8 cellular contexts compared by ENCODE assay signal in the genomic region with DNA sequence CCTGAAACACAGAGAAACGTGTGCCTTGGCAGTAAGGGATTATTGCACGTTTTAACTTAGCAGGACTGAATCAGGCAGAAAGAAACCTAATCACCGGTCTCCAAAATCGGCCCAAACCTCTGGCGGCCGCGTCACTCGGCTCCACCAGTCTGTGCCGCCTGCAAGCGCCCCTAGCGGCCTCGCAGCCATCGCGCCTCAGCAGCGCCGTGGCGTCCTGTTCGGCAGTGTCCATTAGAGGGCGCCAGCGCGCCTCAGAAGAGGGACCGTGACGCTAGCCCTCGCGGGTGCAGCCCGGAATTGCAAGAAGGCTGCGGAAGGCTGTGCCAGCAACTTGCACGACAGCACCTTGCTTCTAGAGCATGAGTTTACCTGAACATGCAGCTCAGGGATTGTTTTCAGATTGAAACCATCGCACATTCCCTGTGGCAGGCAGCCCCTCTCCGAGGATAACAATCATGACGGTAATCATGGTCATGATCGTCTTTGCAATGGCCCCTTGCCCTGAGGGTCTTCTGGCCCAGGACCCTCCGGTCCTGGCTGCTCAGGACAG.
DNase-seq lines count a peak whose midpoint lies in the region; ATAC-seq, FAIRE-seq and TF ChIP-seq lines count a peak whose summit lies in the region.

No MANE protein-coding gene starts in this region.

- 3 to 4% methylated on average over 33 of the region's 33 CpGs for whole genome bisulfite sequencing in pancreas, 2 donors
- 7 to 15% methylated on average over 8 to 28 of the region's 33 CpGs for WGBS in thyroid gland, 2 donors

- TF ChIP-seq CTCF in GM12872 (IDR thresholded peaks at IDR 0.05; ENCODE audit: insufficient read depth, low read depth, low read length) (peak; percentile 100), SU-DHL-6 (IDR thresholded peaks at IDR 0.05; ENCODE audit: insufficient read depth, low read length, poor library complexity, severe bottlenecking) (peak; percentile 100), cardiac muscle cell (IDR thresholded peaks at IDR 0.05; ENCODE audit: low read depth, low read length) (peak; percentile 100), pancreas (IDR thresholded peaks at IDR 0.05) (peak in 3 of 4 donors; percentile 100), thyroid gland (IDR thresholded peaks at IDR 0.05) (peak; percentile 99 to 100 (median 100))

- H3K9ac ChIP-seq in SU-DHL-6 (ENCODE audit: low read length) = peak overlapping the region; percentile 39; the same call in 1 of the 2 replicates

- no peaks in the 10 kb centered on the region for H3K27me3 Mint-ChIP-seq in activated naive CD8-positive, alpha-beta T cell treated with anti-CD3 and anti-CD28 coated beads, Interleukin-2, amount 50 U/mL, for 24 hours

- H4K20me1 ChIP-seq in SU-DHL-6 (ENCODE audit: low read depth, low read length) = no peaks in the 10 kb centered on the region

- H3K27ac Mint-ChIP-seq in activated naive CD8-positive, alpha-beta T cell treated with anti-CD3 and anti-CD28 coated beads, Interleukin-2, amount 50 U/mL, for 24 hours = peak overlapping the region; percentile 75

- H3K36me3 ChIP-seq in SU-DHL-6 (ENCODE audit: low read length) = no peaks in the 10 kb centered on the region
- no peaks in the 10 kb centered on the region for H3K36me3 ChIP-seq in cardiac muscle cell
- no peaks in the 10 kb centered on the region for H3K36me3 ChIP-seq in pancreas
- H3K36me3 ChIP-seq in thyroid gland = no peaks in the 10 kb centered on the region

- DNase-seq in NCI-H1417 (lab: John Stamatoyannopoulos, UW) = peak; percentile 91 to 98 (median 95)
- DNase-seq in activated naive CD8-positive, alpha-beta T cell treated with anti-CD3 and anti-CD28 coated beads, Interleukin-2, amount 50 U/mL, for 24 hours = peak; percentile 98
- peak; percentile 97 for DNase-seq in cardiac muscle cell (ENCODE audit: low read depth in 1 of 2, low spot score in 1 of 2)
- DNase-seq in pancreas = peak; percentile 89 to 100 (median 98)
- DNase-seq in thyroid gland = peak; percentile 94 to 98

- H3F3A ChIP-seq in SU-DHL-6 (ENCODE audit: insufficient read depth) = no peaks in the 10 kb centered on the region

- H3K27me3 ChIP-seq in SU-DHL-6 (ENCODE audit: low read length) = no peaks in the 10 kb centered on the region
- no peaks in the 10 kb centered on the region for H3K27me3 ChIP-seq in cardiac muscle cell
- no peaks in the 10 kb centered on the region for H3K27me3 ChIP-seq in pancreas
- H3K27me3 ChIP-seq in thyroid gland = no peaks in the 10 kb centered on the region

- H3K4me1 Mint-ChIP-seq in activated naive CD8-positive, alpha-beta T cell treated with anti-CD3 and anti-CD28 coated beads, Interleukin-2, amount 50 U/mL, for 24 hours = peaks cover 31% of the 10 kb centered on the region

- H3K4me1 ChIP-seq in cardiac muscle cell (ENCODE audit: low read depth) = peaks cover 3% of the 10 kb centered on the region
- no peaks in the 10 kb centered on the region for H3K4me1 ChIP-seq in pancreas
- H3K4me1 ChIP-seq in thyroid gland = peaks cover 3 to 15% of the 10 kb centered on the region in 2 donors

- no peaks in the 10 kb centered on the region for H3K9me2 ChIP-seq in SU-DHL-6 (replicated peaks; ENCODE audit: insufficient read depth, low read length)

- intact Hi-C loops in pancreas (cut with DNase I) = loop anchor here in 1 of 3 donors (10.0 kb wide), 1 partner anchor 208 kb away; no protein-coding TSS in a partner anchor
- intact Hi-C loops in thyroid gland (cut with DNase I) = loop anchor here (10.0 kb wide), 1 partner anchor 438 kb away; a partner anchor contains a TSS

- H3K4me3 ChIP-seq in SU-DHL-6 (ENCODE audit: insufficient read depth, low read length, poor library complexity, severe bottlenecking) (peak overlapping the region; percentile 38), cardiac muscle cell (peak overlapping the region; percentile 9), pancreas (peak overlapping the region; percentile 28 to 60 (median 41)), thyroid gland (replicated peaks in 1 of 3) (peak overlapping the region; percentile 15 to 41 (median 29))

- H3K27ac ChIP-seq in SU-DHL-6 (ENCODE audit: low read depth, low read length) = no peak overlapping the region
- H3K27ac ChIP-seq in cardiac muscle cell = no peak overlapping the region
- H3K27ac ChIP-seq in pancreas = peak overlapping the region in 3 of 4 donors; percentile 35 to 56 (median 44)
- peak overlapping the region; percentile 41 to 78 (median 78) for H3K27ac ChIP-seq in thyroid gland

- H3K9me3 Mint-ChIP-seq in activated naive CD8-positive, alpha-beta T cell treated with anti-CD3 and anti-CD28 coated beads, Interleukin-2, amount 50 U/mL, for 24 hours = peaks cover under 1% of the 10 kb centered on the region

- no peak for FAIRE-seq in pancreas (lab: Jason Lieb, UNC)

- TF ChIP-seq POLR2A in thyroid gland (IDR thresholded peaks at IDR 0.05) = peak in 1 of 2 donors; percentile 45

- no peaks in the 10 kb centered on the region for H3K79me2 ChIP-seq in SU-DHL-6 (ENCODE audit: insufficient read depth, low read length)

- H3K4me3 Mint-ChIP-seq in activated naive CD8-positive, alpha-beta T cell treated with anti-CD3 and anti-CD28 coated beads, Interleukin-2, amount 50 U/mL, for 24 hours = peak overlapping the region; percentile 82

- ATAC-seq in HG02798 (IDR thresholded peaks at IDR 0.05; ENCODE audit: poor library complexity, unreplicated experiment) = peak; percentile 99
- ATAC-seq in activated naive CD8-positive, alpha-beta T cell treated with anti-CD3 and anti-CD28 coated beads, Interleukin-2, amount 50 U/mL, for 24 hours = peak; percentile 99
- peak; percentile 100 for ATAC-seq in pancreas

- H3K9me3 ChIP-seq in SU-DHL-6 (ENCODE audit: insufficient read depth, low read length) = no peaks in the 10 kb centered on the region
- H3K9me3 ChIP-seq in cardiac muscle cell (ENCODE audit: low read depth) = no peaks in the 10 kb centered on the region
- no peaks in the 10 kb centered on the region for H3K9me3 ChIP-seq in pancreas
- H3K9me3 ChIP-seq in thyroid gland = no peaks in the 10 kb centered on the region

- no peaks in the 10 kb centered on the region for H3K36me3 Mint-ChIP-seq in activated naive CD8-positive, alpha-beta T cell treated with anti-CD3 and anti-CD28 coated beads, Interleukin-2, amount 50 U/mL, for 24 hours (ENCODE audit: low read depth)

- peak overlapping the region; percentile 81 for H2AFZ ChIP-seq in SU-DHL-6 (ENCODE audit: low read depth, low read length, severe bottlenecking)

- H3K4me2 ChIP-seq in SU-DHL-6 (ENCODE audit: low read depth, low read length, poor library complexity, severe bottlenecking) = peak overlapping the region; percentile 47

Comparison
In these comparisons a context has a peak if more than half of its experiments do, and no peak if none do; other contexts are left out.
1. H3K27ac ChIP-seq: peak in pancreas (3 of 4) and thyroid gland (3 of 3); none in SU-DHL-6 (single experiment) and cardiac muscle cell (single experiment).
2. Peak in every context shown above with its lines, with median percentiles within 50 percentile points of each other: CTCF ChIP-seq, ATAC-seq, DNase-seq and H3K4me3 ChIP-seq.